In genomic region chr5:181159286-181160143, GRCh38 we compare ENCODE assay signal across 8 cellular contexts. TPM values are rescaled to one million over a fixed set of nuclear protein-coding genes. Genes with fewer than 3 reads are reported as not detected.
DNase-seq lines count a peak whose midpoint lies in the region; ATAC-seq and TF ChIP-seq lines count a peak whose summit lies in the region.

No MANE protein-coding gene starts in this region.

- H3K4me1 ChIP-seq in DOHH2 (ENCODE audit: control insufficient read depth, low read length) (peaks cover 34% of the 10 kb centered on the region), Karpas-422 (ENCODE audit: low read length) (peaks cover 15% of the 10 kb centered on the region)

- H2AFZ ChIP-seq in Karpas-422 (ENCODE audit: low read length): no peak overlapping the region; the same call in 1 of the 2 replicates

- H3K79me2 ChIP-seq in DOHH2 (ENCODE audit: control insufficient read depth, low read length) (no peaks in the 10 kb centered on the region), Karpas-422 (ENCODE audit: low read length) (no peaks in the 10 kb centered on the region)

- H3K9ac ChIP-seq in Karpas-422 (ENCODE audit: low read length): no peak overlapping the region

- H3K4me3 ChIP-seq in DOHH2 (ENCODE audit: low read length): no peak overlapping the region
- no peak overlapping the region for H3K4me3 ChIP-seq in Karpas-422 (ENCODE audit: low read length)

- peak; percentile 91 for TF ChIP-seq CTCF in DOHH2 (IDR thresholded peaks at IDR 0.05; ENCODE audit: low read depth, low read length, poor library complexity, severe bottlenecking)

- H3K4me2 ChIP-seq in DOHH2 (ENCODE audit: low read length): peak overlapping the region; percentile 57
- H3K4me2 ChIP-seq in Karpas-422 (ENCODE audit: low read depth, low read length, poor library complexity, severe bottlenecking): no peak overlapping the region

- DNase-seq in Karpas-422 (peak; percentile 95), RPMI7951 (ENCODE audit: low read depth) (peak; percentile 71), fibroblast of the conjunctiva (ENCODE audit: low read depth) (peak; percentile 52), occipital lobe (lab: John Stamatoyannopoulos, UW) (peak; percentile 76)
- DNase-seq in activated T-helper 1 cell treated with anti-CD3 and anti-CD28 coated beads, Interleukin-2, amount 50 U/mL, for 16 hours (ENCODE audit: low read depth in 1 of 2, low spot score in 1 of 2): peak; percentile 78 to 95

- H3K27ac ChIP-seq in DOHH2 (ENCODE audit: low read depth, low read length): no peak overlapping the region; the same call in 1 of the 2 replicates
- H3K27ac ChIP-seq in Karpas-422 (ENCODE audit: low read length): no peak overlapping the region
- H3K27ac ChIP-seq in temporal lobe (ENCODE audit: low read depth, low read length): peak overlapping the region; percentile 69

- H3F3A ChIP-seq in DOHH2 (ENCODE audit: control insufficient read depth, insufficient read depth): peaks cover 17% of the 10 kb centered on the region

- no peaks in the 10 kb centered on the region; the same call in 1 of the 2 replicates for H3K9me3 ChIP-seq in DOHH2 (ENCODE audit: control insufficient read depth, insufficient read depth, low read length)
- no peaks in the 10 kb centered on the region for H3K9me3 ChIP-seq in Karpas-422 (ENCODE audit: low read length)

- peak; percentile 48 for ATAC-seq in GM21825 (IDR thresholded peaks at IDR 0.05; ENCODE audit: unreplicated experiment)

- H3K36me3 ChIP-seq in DOHH2 (ENCODE audit: control insufficient read depth, low read length) (no peaks in the 10 kb centered on the region), Karpas-422 (ENCODE audit: insufficient read depth, low read length) (no peaks in the 10 kb centered on the region)

- H3K27me3 ChIP-seq in DOHH2 (ENCODE audit: control insufficient read depth, low read length) (no peaks in the 10 kb centered on the region), Karpas-422 (ENCODE audit: low read length) (no peaks in the 10 kb centered on the region)

- H3K9me2 ChIP-seq in DOHH2 (replicated peaks; ENCODE audit: control insufficient read depth, low read length) (no peaks in the 10 kb centered on the region), Karpas-422 (replicated peaks; ENCODE audit: insufficient read depth, low read length) (no peaks in the 10 kb centered on the region)

- H4K20me1 ChIP-seq in DOHH2 (ENCODE audit: control insufficient read depth, insufficient read depth, low read depth, low read length): no peaks in the 10 kb centered on the region
- H4K20me1 ChIP-seq in Karpas-422 (ENCODE audit: insufficient read depth, low read depth, low read length): no peaks in the 10 kb centered on the region

RNA-seq across cellular contexts. Expression of gene OR2V2, which starts 12.1 kb away (rescaled TPM):
- not detected in 2 replicates for total RNA-seq in Karpas-422 (2014; rRNA removed; shearing (Covaris generic); ENCODE audit: low replicate concordance)
- not detected in 2 replicates for total RNA-seq in RPMI7951 (2014; rRNA removed; shearing (Covaris generic))
- not detected for total RNA-seq in occipital lobe
- not detected for total RNA-seq in temporal lobe

RNA-seq across cellular contexts. Expression of gene OR2V1, which starts 28.5 kb away (rescaled TPM):
- not detected in 2 replicates for total RNA-seq in Karpas-422 (2014; rRNA removed; shearing (Covaris generic); ENCODE audit: low replicate concordance)
- not detected in 2 replicates for total RNA-seq in RPMI7951 (2014; rRNA removed; shearing (Covaris generic))
- total RNA-seq in occipital lobe (not detected), temporal lobe (not detected)

RNA-seq across cellular contexts. Expression of gene TRIM7, which starts 45.5 kb away (rescaled TPM):
- 2.0 TPM in 1 of 2 replicates, not detected in the other for total RNA-seq in Karpas-422 (2014; rRNA removed; shearing (Covaris generic); ENCODE audit: low replicate concordance)
- total RNA-seq in RPMI7951 (2014; rRNA removed; shearing (Covaris generic)): 16.1 and 20.6 TPM in 2 replicates
- total RNA-seq in occipital lobe: 0.78 TPM
- 1.7 TPM for total RNA-seq in temporal lobe
